ENCODE assay signal across 20 cellular contexts in the genomic region with DNA sequence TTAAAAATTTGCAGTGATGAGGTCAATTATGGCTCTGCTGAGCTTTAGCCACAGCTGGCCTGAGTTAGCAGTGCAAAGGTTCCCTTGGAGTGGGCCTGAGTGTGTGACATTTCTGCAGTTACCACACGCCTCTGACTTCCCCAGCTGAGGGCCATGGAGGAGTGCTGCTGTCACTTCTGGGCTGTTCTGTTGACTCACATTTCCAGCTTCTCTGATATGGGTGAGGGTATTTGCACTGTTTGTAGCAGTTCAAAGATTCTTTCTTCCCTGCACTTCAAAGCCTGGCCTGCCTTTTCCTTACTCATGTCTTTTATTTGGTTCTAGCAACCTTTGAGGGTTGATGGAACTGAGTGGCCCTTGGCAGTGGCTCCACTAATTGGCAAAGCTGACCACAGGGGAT. TPM values are rescaled to one million over a fixed set of nuclear protein-coding genes. Genes with fewer than 3 reads are reported as not detected.
A peak's percentile ranks its signal among the peaks of the same experiment; 100 is the strongest.
DNase-seq lines count a peak whose midpoint lies in the region; ATAC-seq, FAIRE-seq and TF ChIP-seq lines count a peak whose summit lies in the region.
"Had no signal": no experiment of that assay in that cellular context is flagged by ENCODE, and none has a peak within 500 bp of the region (broad histone marks: within the 10 kb centered on the region; RNA-seq: fewer than 3 reads in every experiment).

No MANE protein-coding gene starts in this region.

- H3K36me3 Mint-ChIP-seq in astrocyte (ENCODE audit: low read depth, unreplicated experiment): no peaks in the 10 kb centered on the region
- no peaks in the 10 kb centered on the region for H3K36me3 Mint-ChIP-seq in H9 (ENCODE audit: insufficient read depth in 1 of 3, low read depth in 3 of 3)
- H3K36me3 Mint-ChIP-seq: CD8-positive, alpha-beta T cell had no signal

- no peaks in the 10 kb centered on the region for H3K27me3 ChIP-seq in astrocyte (ENCODE audit: insufficient read depth, low read length)
- no peaks in the 10 kb centered on the region for H3K27me3 ChIP-seq in H9 (ENCODE audit: insufficient read depth, low read length)
- H3K27me3 ChIP-seq: Peyer's patch, SJCRH30 had no signal

- H3K79me1 ChIP-seq in H9 (ENCODE audit: insufficient read depth, low read depth, low read length, poor library complexity, severe bottlenecking): no peaks in the 10 kb centered on the region

- no peak overlapping the region for H3K4ac ChIP-seq in H9 (ENCODE audit: low read depth, low read length)

- no peak overlapping the region for H4K5ac ChIP-seq in H9 (ENCODE audit: insufficient read length, low read depth, low read length)

- intact Hi-C loops in sciatic nerve (cut with DNase I): no loop called here

- no peak overlapping the region for H2BK5ac ChIP-seq in H9 (ENCODE audit: insufficient read length, low read length)

- no peak overlapping the region for H2BK15ac ChIP-seq in H9 (ENCODE audit: low read depth, low read length)

- no peak overlapping the region for H4K91ac ChIP-seq in H9 (ENCODE audit: insufficient read length, low read depth, low read length)

- no peak overlapping the region for H2BK120ac ChIP-seq in H9 (ENCODE audit: low read depth, low read length, poor library complexity, severe bottlenecking)

- no CpG with 5 or more reads among the region's 1 CpG for WGBS in H9 (ENCODE audit: extremely low coverage, insufficient read length, low lambda C conversion rate)

- H3K9me3 Mint-ChIP-seq in astrocyte (ENCODE audit: unreplicated experiment) (no peaks in the 10 kb centered on the region), H9 (no peaks in the 10 kb centered on the region)
- H3K9me3 Mint-ChIP-seq: CD8-positive, alpha-beta T cell; GM23338 had no signal

- FAIRE-seq in astrocyte (lab: Jason Lieb, UNC): peak; percentile 63

- no peak overlapping the region for H3K4me3 ChIP-seq in astrocyte (ENCODE audit: insufficient read depth, low read depth, low read length)
- H3K4me3 ChIP-seq: GM23338, Peyer's patch, SJCRH30 had no signal

- H3K4me2 ChIP-seq in astrocyte (ENCODE audit: low read length) (no peak overlapping the region), H9 (ENCODE audit: insufficient read depth, insufficient read length, low read length) (no peak overlapping the region)
- H3K4me2 ChIP-seq: GM23338, KMS-11 had no signal

- no peaks in the 10 kb centered on the region for H3K4me1 ChIP-seq in astrocyte (ENCODE audit: insufficient read depth, low read length)
- no peaks in the 10 kb centered on the region for H3K4me1 ChIP-seq in H9 (ENCODE audit: insufficient read depth, low read length)
- H3K4me1 ChIP-seq: Peyer's patch, SJCRH30 had no signal

- H3K79me2 ChIP-seq in astrocyte (ENCODE audit: insufficient read depth, low read length) (no peaks in the 10 kb centered on the region), H9 (ENCODE audit: insufficient read depth, low read length) (no peaks in the 10 kb centered on the region)

- no peak overlapping the region for H2AK5ac ChIP-seq in H9 (ENCODE audit: insufficient read length, low read length)

- H2BK12ac ChIP-seq in H9 (ENCODE audit: insufficient read length, low read depth, low read length): no peak overlapping the region

- H3K27ac Mint-ChIP-seq in astrocyte (ENCODE audit: unreplicated experiment) (no peak overlapping the region), H9 (no peak overlapping the region)
- H3K27ac Mint-ChIP-seq: CD8-positive, alpha-beta T cell; GM23338 had no signal

- no peak overlapping the region for H3K56ac ChIP-seq in H9 (ENCODE audit: insufficient read length, low read depth, low read length)

- H4K20me1 ChIP-seq in astrocyte (ENCODE audit: insufficient read depth, low read length): no peaks in the 10 kb centered on the region
- H4K20me1 ChIP-seq in H9 (ENCODE audit: control insufficient read depth, insufficient read depth, insufficient read length): no peaks in the 10 kb centered on the region

- DNase-seq in GM03348 (ENCODE audit: low spot score): peak; percentile 3
- DNase-seq in astrocyte (ENCODE audit: low read depth): peak; percentile 9
- peak; percentile 22 for DNase-seq in kidney tubule cell (ENCODE audit: low spot score)
- DNase-seq in sciatic nerve (ENCODE audit: low spot score): no peak
- no peak for DNase-seq in H9
- DNase-seq: CD8-positive, alpha-beta T cell; DND-41; HCEC 1CT; NCI-H1092 treated with DMSO at 0.1 percent for 48 hours; NCI-H146; NCI-H2029; NCI-H226; NCI-H524; NCI-H82; Peyer's patch; SJCRH30 had no signal

- H3K27me3 Mint-ChIP-seq in astrocyte (ENCODE audit: low read depth, unreplicated experiment) (no peaks in the 10 kb centered on the region), H9 (ENCODE audit: low read depth) (peaks cover 3% of the 10 kb centered on the region)

- peak; percentile 62 for ATAC-seq in sciatic nerve
- no peak for ATAC-seq in HG03108 (IDR thresholded peaks at IDR 0.05; ENCODE audit: unreplicated experiment)
- ATAC-seq in HG03520 (IDR thresholded peaks at IDR 0.05; ENCODE audit: unreplicated experiment): no peak
- ATAC-seq: CD8-positive, alpha-beta T cell; GM23338 had no signal

- no peak overlapping the region for H3K18ac ChIP-seq in H9 (ENCODE audit: insufficient read length, low read depth, low read length)

- H2BK20ac ChIP-seq in H9 (ENCODE audit: low read depth, low read length, poor library complexity, severe bottlenecking): no peak overlapping the region

- no peak overlapping the region for H3K9ac ChIP-seq in astrocyte (ENCODE audit: low read length)
- no peak overlapping the region for H3K9ac ChIP-seq in H9 (ENCODE audit: extremely low read depth, insufficient read length, low read length)
- H3K9ac ChIP-seq: KMS-11 had no signal

- H3K9me3 ChIP-seq in astrocyte (ENCODE audit: insufficient read depth, low read depth, low read length): no peaks in the 10 kb centered on the region
- H3K9me3 ChIP-seq in H9 (ENCODE audit: control insufficient read depth, low read depth, low read length): no peaks in the 10 kb centered on the region
- H3K9me3 ChIP-seq: Peyer's patch, SJCRH30 had no signal

- H3T11ph ChIP-seq in H9 (ENCODE audit: low read length): no peak overlapping the region

- H3K4me3 Mint-ChIP-seq in astrocyte (ENCODE audit: unreplicated experiment) (no peak overlapping the region), H9 (no peak overlapping the region)
- H3K4me3 Mint-ChIP-seq: CD8-positive, alpha-beta T cell; GM23338 had no signal

- H3K23me2 ChIP-seq in H9 (ENCODE audit: insufficient read length, low read depth, low read length, poor library complexity, severe bottlenecking): no peaks in the 10 kb centered on the region

- H3K27ac ChIP-seq in astrocyte (ENCODE audit: low read depth, low read length): no peak overlapping the region
- no peak overlapping the region for H3K27ac ChIP-seq in H9 (ENCODE audit: insufficient read length, low read depth, low read length)
- H3K27ac ChIP-seq: KMS-11, Peyer's patch, SJCRH30 had no signal

- no peak for TF ChIP-seq CTCF in astrocyte (IDR thresholded peaks at IDR 0.05; ENCODE audit: insufficient read depth, low read depth, low read length)
- TF ChIP-seq CTCF in H9 (conservative IDR thresholded peaks at IDR 0.05): no peak

- H3K4me1 Mint-ChIP-seq in astrocyte (ENCODE audit: low read depth, unreplicated experiment) (peaks cover 16% of the 10 kb centered on the region), H9 (no peaks in the 10 kb centered on the region)
- H3K4me1 Mint-ChIP-seq: GM23338 had no signal

- H4K8ac ChIP-seq in H9 (replicated peaks; ENCODE audit: insufficient read length, low read depth, low read length): no peak overlapping the region

- H3K23ac ChIP-seq in H9 (ENCODE audit: insufficient read length, low read depth, low read length): no peak overlapping the region

- H3K14ac ChIP-seq in H9 (ENCODE audit: insufficient read depth, low read length): no peak overlapping the region; the same call in 1 of the 2 replicates

- no peaks in the 10 kb centered on the region for H3K36me3 ChIP-seq in astrocyte (ENCODE audit: insufficient read depth, low read length)
- H3K36me3 ChIP-seq: Peyer's patch, SJCRH30 had no signal

- H2AFZ ChIP-seq in astrocyte (ENCODE audit: low read depth, low read length) (no peak overlapping the region), H9 (ENCODE audit: low read length) (no peak overlapping the region)
- H2AFZ ChIP-seq: GM23338 had no signal

RNA-seq across cellular contexts. Expression of a gene that starts 26.5 kb away (rescaled TPM):
- total RNA-seq in astrocyte (4.2 and 5.1 TPM in 2 replicates), sciatic nerve (17.8 TPM), H9 (2021) (1.3 and 1.6 TPM in 2 replicates)

Comparison
In these comparisons a context has a peak if more than half of its experiments do, and no peak if none do; other contexts are left out.
1. DNase-seq: peak in GM03348 (single experiment), astrocyte (single experiment) and kidney tubule cell (single experiment); none in sciatic nerve (single experiment) and H9 (single experiment).